In the genomic region with DNA sequence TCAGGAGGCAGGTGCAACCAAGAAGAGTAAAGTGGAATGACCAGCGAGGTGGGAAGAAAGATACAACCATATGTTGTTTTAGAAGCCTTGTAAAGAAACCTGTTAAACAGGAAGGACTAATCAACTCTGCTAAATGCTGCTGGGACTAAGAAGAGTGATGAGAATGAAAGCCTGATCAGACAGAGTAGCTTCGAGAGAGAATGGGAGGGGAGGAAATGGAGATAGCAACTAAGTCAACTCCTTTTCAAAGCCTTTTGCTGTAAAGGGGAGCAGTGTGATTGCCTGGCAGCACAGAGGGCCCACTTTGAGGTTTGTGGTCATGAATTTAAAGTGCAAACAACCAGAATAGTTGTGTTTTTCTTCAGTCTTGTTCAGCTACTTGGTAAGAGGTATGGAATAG, we compare ENCODE assay signal across 14 cellular contexts. TPM values are rescaled to one million over a fixed set of nuclear protein-coding genes. Genes with fewer than 3 reads are reported as not detected.
DNase-seq lines count a peak whose midpoint lies in the region; ATAC-seq and TF ChIP-seq lines count a peak whose summit lies in the region.
"Had no signal": no experiment of that assay in that cellular context is flagged by ENCODE, and none has a peak within 500 bp of the region (broad histone marks: within the 10 kb centered on the region; RNA-seq: fewer than 3 reads in every experiment).

No MANE protein-coding gene starts in this region.

- no peak overlapping the region for H3K4me3 Mint-ChIP-seq in activated naive CD8-positive, alpha-beta T cell treated with anti-CD3 and anti-CD28 coated beads, Interleukin-2, amount 50 U/mL, for 24 hours
- H3K4me3 Mint-ChIP-seq: activated B cell treated with CpG ODN at 0.5 μM for 24 hours had no signal

- no peak for TF ChIP-seq CTCF in suprapubic skin (IDR thresholded peaks at IDR 0.05)

- peak; percentile 37 for DNase-seq in stimulated activated CD8-positive, alpha-beta memory T cell treated with anti-CD3 and anti-CD28 coated beads, Interleukin-12 subunit alpha, Interleukin-12 subunit beta, amount 100 ng/mL, for 1 hour (ENCODE audit: low read depth)
- no peak for DNase-seq in stimulated activated CD8-positive, alpha-beta memory T cell treated with anti-CD3 and anti-CD28 coated beads, Interleukin-4, amount 100 ng/mL, for 48 hours
- DNase-seq in T follicular helper cell (ENCODE audit: low read depth), result peak; percentile 25
- peak; percentile 22 for DNase-seq in activated naive CD8-positive, alpha-beta T cell treated with anti-CD3 and anti-CD28 coated beads, Interleukin-2, amount 50 U/mL, for 24 hours
- no peak for DNase-seq in suprapubic skin (ENCODE audit: low spot score in 2 of 2)
- no peak for DNase-seq in NAMALWA (ENCODE audit: low spot score)
- no peak for DNase-seq in HEK293T (ENCODE audit: extremely low spot score)
- no peak for DNase-seq in globus pallidus (ENCODE audit: low spot score)
- DNase-seq: activated B cell treated with CpG ODN at 0.5 μM for 24 hours, foreskin fibroblast, GOT3, left ventricle myocardium inferior, NCI-H1694 had no signal

- no peak overlapping the region for H3K27ac Mint-ChIP-seq in activated naive CD8-positive, alpha-beta T cell treated with anti-CD3 and anti-CD28 coated beads, Interleukin-2, amount 50 U/mL, for 24 hours
- H3K27ac Mint-ChIP-seq: activated B cell treated with CpG ODN at 0.5 μM for 24 hours had no signal

- no peak for TF ChIP-seq POLR2A in suprapubic skin (IDR thresholded peaks at IDR 0.05)

- TF ChIP-seq EP300 in suprapubic skin (IDR thresholded peaks at IDR 0.05), result no peak

- WGBS in suprapubic skin, result 33% methylated on average over 2 of the region's 2 CpGs

- H3K9me3 Mint-ChIP-seq in activated naive CD8-positive, alpha-beta T cell treated with anti-CD3 and anti-CD28 coated beads, Interleukin-2, amount 50 U/mL, for 24 hours, result peaks cover 18% of the 10 kb centered on the region
- H3K9me3 Mint-ChIP-seq: activated B cell treated with CpG ODN at 0.5 μM for 24 hours had no signal

- no peaks in the 10 kb centered on the region for H3K9me3 ChIP-seq in suprapubic skin
- H3K9me3 ChIP-seq: left ventricle myocardium inferior had no signal

- peaks cover 32% of the 10 kb centered on the region for H3K36me3 Mint-ChIP-seq in activated naive CD8-positive, alpha-beta T cell treated with anti-CD3 and anti-CD28 coated beads, Interleukin-2, amount 50 U/mL, for 24 hours (ENCODE audit: low read depth)

- H3K4me1 ChIP-seq in suprapubic skin, result peaks cover 7% of the 10 kb centered on the region

- peak; percentile 88 for ATAC-seq in activated naive CD8-positive, alpha-beta T cell treated with anti-CD3 and anti-CD28 coated beads, Interleukin-2, amount 50 U/mL, for 24 hours
- ATAC-seq: Panc1 had no signal

- CTCF ChIA-PET in HEK293T (lab: Yijun Ruan, JAX), result no interaction called here

- peak overlapping the region; percentile 16 for H3K27ac ChIP-seq in suprapubic skin
- H3K27ac ChIP-seq: left ventricle myocardium inferior had no signal

- peaks cover 58% of the 10 kb centered on the region for H3K4me1 Mint-ChIP-seq in activated naive CD8-positive, alpha-beta T cell treated with anti-CD3 and anti-CD28 coated beads, Interleukin-2, amount 50 U/mL, for 24 hours

- no peak overlapping the region for H3K4me3 ChIP-seq in suprapubic skin
- H3K4me3 ChIP-seq: left ventricle myocardium inferior had no signal

- no peaks in the 10 kb centered on the region for H3K27me3 Mint-ChIP-seq in activated naive CD8-positive, alpha-beta T cell treated with anti-CD3 and anti-CD28 coated beads, Interleukin-2, amount 50 U/mL, for 24 hours
- H3K27me3 Mint-ChIP-seq: activated B cell treated with CpG ODN at 0.5 μM for 24 hours had no signal

- H3K27me3 ChIP-seq in suprapubic skin, result no peaks in the 10 kb centered on the region

- peaks cover 23% of the 10 kb centered on the region for H3K36me3 ChIP-seq in suprapubic skin

- POLR2A ChIA-PET in HEK293T (lab: Yijun Ruan, JAX), result no interaction called here

TF ChIP-seq in HEK293T, 16 proteins besides CTCF, POLR2A, EP300 and RAD21:
- TF ChIP-seq SP1 (IDR thresholded peaks at IDR 0.05) (no peak), LEF1 (IDR thresholded peaks at IDR 0.05; ENCODE audit: borderline replicate concordance) (no peak), TARDBP (IDR thresholded peaks at IDR 0.05) (no peak), FOXM1 (IDR thresholded peaks at IDR 0.05; ENCODE audit: borderline replicate concordance) (no peak), SUZ12 (IDR thresholded peaks at IDR 0.05) (no peak), ELF4 (IDR thresholded peaks at IDR 0.05) (no peak)

RNA-seq across cellular contexts. Expression of a gene that starts 31.4 kb away (rescaled TPM):
- total RNA-seq in suprapubic skin, result 10 to 100 TPM; 16.4 to 22.5 (median 19.5) TPM

RNA-seq across cellular contexts. Expression of a gene that starts 32.6 kb away (rescaled TPM):
- 1 to 10 TPM; 3.8 to 5.9 (median 5.0) TPM for total RNA-seq in suprapubic skin

Comparison
In these comparisons a context has a peak if more than half of its experiments do, and no peak if none do; other contexts are left out.
1. DNase-seq: peak in stimulated activated CD8-positive, alpha-beta memory T cell treated with anti-CD3 and anti-CD28 coated beads, Interleukin-12 subunit alpha, Interleukin-12 subunit beta, amount 100 ng/mL, for 1 hour (single experiment), T follicular helper cell (single experiment) and activated naive CD8-positive, alpha-beta T cell treated with anti-CD3 and anti-CD28 coated beads, Interleukin-2, amount 50 U/mL, for 24 hours (single experiment); none in stimulated activated CD8-positive, alpha-beta memory T cell treated with anti-CD3 and anti-CD28 coated beads, Interleukin-4, amount 100 ng/mL, for 48 hours (single experiment), suprapubic skin (0 of 2), NAMALWA (single experiment), HEK293T (single experiment) and globus pallidus (single experiment).